Comparison of ENCODE assay signal across 9 cellular contexts in genomic region chr16:28935924-28936783, GRCh38. TPM values are rescaled to one million over a fixed set of nuclear protein-coding genes. Genes with fewer than 3 reads are reported as not detected.
DNase-seq lines count a peak whose midpoint lies in the region; ATAC-seq and TF ChIP-seq lines count a peak whose summit lies in the region.
"Had no signal": no experiment of that assay in that cellular context is flagged by ENCODE, and none has a peak within 500 bp of the region (broad histone marks: within the 10 kb centered on the region; RNA-seq: fewer than 3 reads in every experiment).

No MANE protein-coding gene starts in this region.

- TF ChIP-seq CTCF in parathyroid adenoma (IDR thresholded peaks at IDR 0.05) (no peak), thyroid gland (IDR thresholded peaks at IDR 0.05) (no peak), vagina (IDR thresholded peaks at IDR 0.05) (no peak)

- peak; percentile 33 for DNase-seq in SHP77 treated with DMSO at 0.1 percent for 48 hours (lab: John Stamatoyannopoulos, UW)
- peak; percentile 92 for DNase-seq in activated effector memory CD4-positive, alpha-beta T cell treated with anti-CD3 and anti-CD28 coated beads, Interleukin-2, amount 50 U/mL, for 16 hours
- DNase-seq in germinal center (ENCODE audit: low spot score) = peak; percentile 92
- peak; percentile 50 to 55 for DNase-seq in thyroid gland
- no peak for DNase-seq in vagina (ENCODE audit: extremely low spot score in 2 of 2)

- no peak overlapping the region for H3K4me3 ChIP-seq in parathyroid adenoma (ENCODE audit: low read depth, low read length)
- H3K4me3 ChIP-seq in thyroid gland (replicated peaks in 1 of 3) = no peak overlapping the region
- no peak overlapping the region for H3K4me3 ChIP-seq in vagina

- no peaks in the 10 kb centered on the region for H3K27me3 ChIP-seq in parathyroid adenoma (ENCODE audit: control insufficient read depth, insufficient read depth, low read length)
- H3K27me3 ChIP-seq in thyroid gland = no peaks in the 10 kb centered on the region
- H3K27me3 ChIP-seq in vagina = no peaks in the 10 kb centered on the region

- intact Hi-C loops in thyroid gland (cut with DNase I) = no loop called here
- intact Hi-C loops in vagina (cut with DNase I) = no loop called here

- H3K4me1 ChIP-seq in parathyroid adenoma (no peaks in the 10 kb centered on the region), thyroid gland (no peaks in the 10 kb centered on the region), vagina (peaks cover 5% of the 10 kb centered on the region)

- H3K9me3 ChIP-seq in parathyroid adenoma (ENCODE audit: control insufficient read depth, low read length) (no peaks in the 10 kb centered on the region), thyroid gland (no peaks in the 10 kb centered on the region), vagina (no peaks in the 10 kb centered on the region)

- 42 to 65% methylated on average over 16 to 25 of the region's 36 CpGs for WGBS in thyroid gland, 2 donors

- H3K9ac ChIP-seq in parathyroid adenoma = no peak overlapping the region

- no peaks in the 10 kb centered on the region for H3K79me2 ChIP-seq in parathyroid adenoma

- TF ChIP-seq POLR2A in thyroid gland (IDR thresholded peaks at IDR 0.05) (no peak), vagina (IDR thresholded peaks at IDR 0.05) (no peak)

- H3K27ac ChIP-seq in parathyroid adenoma = no peak overlapping the region
- H3K27ac ChIP-seq in thyroid gland = no peak overlapping the region
- no peak overlapping the region for H3K27ac ChIP-seq in vagina

- peak overlapping the region; percentile 23 for H2AFZ ChIP-seq in parathyroid adenoma

- ATAC-seq in GM18520 (IDR thresholded peaks at IDR 0.05; ENCODE audit: unreplicated experiment) (peak; percentile 49), HG03103 (IDR thresholded peaks at IDR 0.05; ENCODE audit: low read depth, unreplicated experiment) (peak; percentile 71)

- H3K36me3 ChIP-seq in parathyroid adenoma (ENCODE audit: control insufficient read depth, insufficient read depth, low read length) (no peaks in the 10 kb centered on the region), thyroid gland (no peaks in the 10 kb centered on the region), vagina (no peaks in the 10 kb centered on the region)

- H3K4me2 ChIP-seq in parathyroid adenoma (ENCODE audit: low read length) = no peak overlapping the region

RNA-seq across cellular contexts. Expression of gene CD19, which starts 4.4 kb away (rescaled TPM):
- total RNA-seq in thyroid gland = not detected
- total RNA-seq in vagina = not detected
- total RNA-seq: kidney epithelial cell had no signal

RNA-seq across cellular contexts. Expression of gene RABEP2, which starts 11.1 kb away (rescaled TPM):
- total RNA-seq in thyroid gland (10 to 100 TPM; 36.7 to 55.8 (median 41.2) TPM), vagina (44.7 TPM)

RNA-seq across cellular contexts. Expression of gene NFATC2IP, which starts 14.6 kb away (rescaled TPM):
- total RNA-seq in thyroid gland = 10 to 100 TPM; 20.5 to 33.6 (median 28.2) TPM
- total RNA-seq in vagina = 26.0 TPM

RNA-seq across cellular contexts. Expression of gene SPNS1, which starts 38.4 kb away (rescaled TPM):
- 10 to 100 TPM; 16.5 to 24.2 (median 20.6) TPM for total RNA-seq in thyroid gland
- total RNA-seq in vagina = 29.0 TPM

RNA-seq across cellular contexts. Expression of gene LAT, which starts 48.7 kb away (rescaled TPM):
- total RNA-seq in thyroid gland = 10 to 100 TPM in 1 of 4 donors, 1 to 10 TPM in 3; 4.4 to 10.6 (median 7.0) TPM
- 4.7 TPM for total RNA-seq in vagina

Comparison
In these comparisons a context has a peak if more than half of its experiments do, and no peak if none do; other contexts are left out.
1. DNase-seq: peak in SHP77 treated with DMSO at 0.1 percent for 48 hours (single experiment), activated effector memory CD4-positive, alpha-beta T cell treated with anti-CD3 and anti-CD28 coated beads, Interleukin-2, amount 50 U/mL, for 16 hours (single experiment), germinal center (single experiment) and thyroid gland (2 of 2); none in vagina (0 of 2).